In the genomic region with DNA sequence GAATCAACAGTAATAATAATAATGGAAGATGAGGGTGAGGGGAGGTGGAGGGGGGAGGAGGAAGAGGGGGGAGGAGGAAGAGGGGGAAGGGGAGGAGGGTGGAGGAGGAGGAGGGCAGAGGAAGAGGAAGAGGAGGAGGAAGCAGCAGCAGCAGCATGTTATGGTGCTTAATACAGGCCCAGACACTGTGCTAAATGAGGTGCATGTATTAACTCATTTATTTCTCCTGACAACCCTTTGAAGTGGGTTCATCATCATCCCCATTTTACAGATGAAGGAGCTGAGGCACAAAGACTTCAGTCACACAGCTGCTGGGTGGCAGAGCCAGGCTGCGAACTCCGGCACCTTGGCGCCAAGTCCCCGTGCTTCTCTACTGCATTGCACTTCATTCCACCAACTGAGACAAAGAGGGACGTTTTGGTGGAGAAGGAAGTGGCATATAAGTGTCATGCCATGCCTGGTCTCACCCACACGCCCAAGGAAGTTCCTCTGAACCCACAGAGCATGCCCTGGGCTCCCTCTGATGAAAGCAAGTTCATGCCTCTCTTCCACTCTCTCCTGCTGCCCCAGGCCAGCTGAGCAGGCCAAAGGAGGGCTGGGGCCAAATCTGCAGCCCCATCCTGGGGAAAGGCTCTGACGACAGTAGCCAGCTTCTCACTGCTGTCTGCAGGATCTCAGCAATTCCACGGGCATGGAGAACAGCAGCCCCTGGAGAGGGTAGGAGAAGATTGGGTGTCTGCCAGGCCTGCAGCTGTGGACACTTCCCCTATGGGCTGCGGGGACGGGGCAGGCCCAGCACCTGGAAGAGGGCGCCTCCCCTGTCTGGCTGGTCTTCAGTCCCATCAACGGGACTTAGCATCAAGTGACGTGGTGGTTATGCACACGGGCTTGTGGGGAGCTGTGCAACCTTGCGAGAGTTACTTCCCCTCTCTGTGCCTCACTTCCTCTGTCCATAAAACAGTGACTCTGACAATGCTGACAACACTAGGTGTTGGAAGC, we compare ENCODE assay signal across 10 cellular contexts. TPM values are rescaled to one million over a fixed set of nuclear protein-coding genes. Genes with fewer than 3 reads are reported as not detected.
DNase-seq lines count a peak whose midpoint lies in the region; ATAC-seq and TF ChIP-seq lines count a peak whose summit lies in the region.
"Had no signal": no experiment of that assay in that cellular context is flagged by ENCODE, and none has a peak within 500 bp of the region (broad histone marks: within the 10 kb centered on the region; RNA-seq: fewer than 3 reads in every experiment).

No MANE protein-coding gene starts in this region.

- H3K4me1 ChIP-seq in SK-N-SH (ENCODE audit: control insufficient read depth in 1 of 2, insufficient read depth in 2 of 2, low read depth in 1 of 2, low read length in 1 of 2), result peaks cover 0 to 20% of the 10 kb centered on the region in 2 experiments; a peak in 1 of 4 replicates
- H3K4me1 ChIP-seq: A549 had no signal

- intact Hi-C loops in activated CD4-positive, alpha-beta T cell treated with anti-CD3 and anti-CD28 coated beads, Interleukin-2, amount 10 ng/mL, durations not matched to agents 24 days and 14 days (cut with micrococcal nuclease), result no loop called here

- no peak for TF ChIP-seq EP300 in SK-N-SH (IDR thresholded peaks at IDR 0.05; ENCODE audit: borderline replicate concordance in 1 of 2, low read depth in 1 of 2, low read length in 1 of 2)

- peaks cover 99% of the 10 kb centered on the region for H3K79me2 ChIP-seq in SK-N-SH (ENCODE audit: insufficient read depth)

- no peak overlapping the region for H3K4me2 ChIP-seq in SK-N-SH
- H3K4me2 ChIP-seq: A549 had no signal

- peak overlapping the region; percentile 62 for H3K4me3 Mint-ChIP-seq in activated CD4-positive, alpha-beta T cell treated with anti-CD3 and anti-CD28 coated beads, Interleukin-2, amount 10 ng/mL, durations not matched to agents 24 days and 14 days

- peaks cover 28% of the 10 kb centered on the region for H3K36me3 Mint-ChIP-seq in activated CD4-positive, alpha-beta T cell treated with anti-CD3 and anti-CD28 coated beads, Interleukin-2, amount 10 ng/mL, durations not matched to agents 24 days and 14 days (ENCODE audit: low read depth)

- H3K27ac Mint-ChIP-seq in activated CD4-positive, alpha-beta T cell treated with anti-CD3 and anti-CD28 coated beads, Interleukin-2, amount 10 ng/mL, durations not matched to agents 24 days and 14 days, result peak overlapping the region; percentile 90

- H4K20me1 ChIP-seq in SK-N-SH (ENCODE audit: insufficient read depth), result peaks cover 100% of the 10 kb centered on the region

- CTCF ChIA-PET in SK-N-SH (lab: Yijun Ruan, JAX), result interaction anchor here (0.6 to 1.4 kb wide), 4 partner anchors 8 to 254 kb away, joined by 3 to 6 read pairs (median 4); no protein-coding TSS in a partner anchor

- H3K9me3 Mint-ChIP-seq in activated CD4-positive, alpha-beta T cell treated with anti-CD3 and anti-CD28 coated beads, Interleukin-2, amount 10 ng/mL, durations not matched to agents 24 days and 14 days, result no peaks in the 10 kb centered on the region

- no peaks in the 10 kb centered on the region for H3K27me3 Mint-ChIP-seq in activated CD4-positive, alpha-beta T cell treated with anti-CD3 and anti-CD28 coated beads, Interleukin-2, amount 10 ng/mL, durations not matched to agents 24 days and 14 days

- peaks cover 3 to 45% of the 10 kb centered on the region in 2 experiments for H3K36me3 ChIP-seq in SK-N-SH (replicated peaks in 1 of 2; ENCODE audit: control insufficient read depth in 1 of 2, insufficient read depth in 2 of 2, low read length in 1 of 2)

- H3F3A ChIP-seq in SK-N-SH (replicated peaks; ENCODE audit: insufficient read depth), result peaks cover 36% of the 10 kb centered on the region

- no peak overlapping the region for H3K9ac ChIP-seq in SK-N-SH

- TF ChIP-seq CTCF in SK-N-SH (IDR thresholded peaks at IDR 0.05), result no peak

- no peaks in the 10 kb centered on the region for H3K9me2 ChIP-seq in SK-N-SH

- no peak overlapping the region for H3K4me3 ChIP-seq in SK-N-SH (ENCODE audit: low read depth in 2 of 2, low read length in 1 of 2)
- H3K4me3 ChIP-seq: A549 had no signal

- H3K4me1 Mint-ChIP-seq in activated CD4-positive, alpha-beta T cell treated with anti-CD3 and anti-CD28 coated beads, Interleukin-2, amount 10 ng/mL, durations not matched to agents 24 days and 14 days, result peaks cover 44% of the 10 kb centered on the region

- POLR2A ChIA-PET in SK-N-SH (lab: Yijun Ruan, JAX), result no interaction called here

- H2AFZ ChIP-seq in SK-N-SH (ENCODE audit: low read depth), result no peak overlapping the region

- no peak; the same call in 1 of the 2 replicates for TF ChIP-seq RAD21 in SK-N-SH (IDR thresholded peaks at IDR 0.05; ENCODE audit: low read length)

- ATAC-seq in SK-N-SH treated with all-trans-retinoic acid at 6 μM for 48 hours (no peak), GM18858 (IDR thresholded peaks at IDR 0.05; ENCODE audit: unreplicated experiment) (no peak), GM21529 (IDR thresholded peaks at IDR 0.05; ENCODE audit: unreplicated experiment) (no peak)
- ATAC-seq in stimulated activated naive CD8-positive, alpha-beta T cell treated with anti-CD3 and anti-CD28 coated beads, Interleukin-15, Interleukin-2, amounts not matched to agents 100 U/mL and 50 U/mL, for 24 hours, result peak; percentile 75
- ATAC-seq: A549 had no signal

- DNase-seq in SK-N-SH (peak; percentile 20), germinal center (ENCODE audit: low spot score) (peak; percentile 70), dedifferentiated amniotic fluid mesenchymal stem cell (ENCODE audit: extremely low spot score) (no peak)
- peak; percentile 79 for DNase-seq in activated CD4-positive, alpha-beta T cell treated with anti-CD3 and anti-CD28 coated beads, Interleukin-2, amount 10 ng/mL, durations not matched to agents 24 days and 14 days
- peak; percentile 38 for DNase-seq in stimulated activated naive CD8-positive, alpha-beta T cell treated with anti-CD3 and anti-CD28 coated beads, Interleukin-15, Interleukin-2, amounts not matched to agents 100 U/mL and 50 U/mL, for 24 hours
- DNase-seq: NCI-H2171 had no signal

- no peaks in the 10 kb centered on the region for H3K27me3 ChIP-seq in SK-N-SH (ENCODE audit: insufficient read depth)

- H3K27ac ChIP-seq in SK-N-SH (ENCODE audit: low read depth in 2 of 2, low read length in 1 of 2), result peak overlapping the region in 1 of 2 experiments; percentile 19; a peak in 1 of 4 replicates
- H3K27ac ChIP-seq: A549 had no signal

- WGBS in SK-N-SH (ENCODE audit: low lambda C conversion rate), result 88% methylated on average over 10 of the region's 15 CpGs

- no peaks in the 10 kb centered on the region for H3K9me3 ChIP-seq in SK-N-SH
- H3K9me3 ChIP-seq: A549 had no signal

TF ChIP-seq in SK-N-SH, 30 proteins besides CTCF, POLR2A, EP300 and RAD21 (continues in another document):
- TF ChIP-seq, protein P1, sequence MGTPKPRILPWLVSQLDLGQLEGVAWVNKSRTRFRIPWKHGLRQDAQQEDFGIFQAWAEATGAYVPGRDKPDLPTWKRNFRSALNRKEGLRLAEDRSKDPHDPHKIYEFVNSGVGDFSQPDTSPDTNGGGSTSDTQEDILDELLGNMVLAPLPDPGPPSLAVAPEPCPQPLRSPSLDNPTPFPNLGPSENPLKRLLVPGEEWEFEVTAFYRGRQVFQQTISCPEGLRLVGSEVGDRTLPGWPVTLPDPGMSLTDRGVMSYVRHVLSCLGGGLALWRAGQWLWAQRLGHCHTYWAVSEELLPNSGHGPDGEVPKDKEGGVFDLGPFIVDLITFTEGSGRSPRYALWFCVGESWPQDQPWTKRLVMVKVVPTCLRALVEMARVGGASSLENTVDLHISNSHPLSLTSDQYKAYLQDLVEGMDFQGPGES (IDR thresholded peaks at IDR 0.05; ENCODE audit: low read depth, low read length), result no peak
- TF ChIP-seq EZH2phosphoT487 (IDR thresholded peaks at IDR 0.05; ENCODE audit: borderline replicate concordance, low read depth) (no peak), NRF1 (IDR thresholded peaks at IDR 0.05; ENCODE audit: low read depth, low read length) (no peak), TCF12 (IDR thresholded peaks at IDR 0.05) (no peak), RFX5 (IDR thresholded peaks at IDR 0.05; ENCODE audit: low read length) (no peak), ELF1 (IDR thresholded peaks at IDR 0.05) (no peak), CHD2 (IDR thresholded peaks at IDR 0.05; ENCODE audit: low read length, partially characterized antibody) (no peak), YY1 (IDR thresholded peaks at IDR 0.05; ENCODE audit: low read depth) (no peak), FOXM1 (IDR thresholded peaks at IDR 0.05; ENCODE audit: low read depth) (no peak), FOSL2 (IDR thresholded peaks at IDR 0.05; ENCODE audit: borderline replicate concordance, low read depth) (no peak), POLR2AphosphoS5 (IDR thresholded peaks at IDR 0.05; ENCODE audit: low read depth, low read length) (no peak)

TF ChIP-seq in SK-N-SH treated with all-trans-retinoic acid at 6 μM for 48 hours, 23 proteins besides CTCF, POLR2A, EP300 and RAD21 (continues in another document):
- TF ChIP-seq, protein P2, sequence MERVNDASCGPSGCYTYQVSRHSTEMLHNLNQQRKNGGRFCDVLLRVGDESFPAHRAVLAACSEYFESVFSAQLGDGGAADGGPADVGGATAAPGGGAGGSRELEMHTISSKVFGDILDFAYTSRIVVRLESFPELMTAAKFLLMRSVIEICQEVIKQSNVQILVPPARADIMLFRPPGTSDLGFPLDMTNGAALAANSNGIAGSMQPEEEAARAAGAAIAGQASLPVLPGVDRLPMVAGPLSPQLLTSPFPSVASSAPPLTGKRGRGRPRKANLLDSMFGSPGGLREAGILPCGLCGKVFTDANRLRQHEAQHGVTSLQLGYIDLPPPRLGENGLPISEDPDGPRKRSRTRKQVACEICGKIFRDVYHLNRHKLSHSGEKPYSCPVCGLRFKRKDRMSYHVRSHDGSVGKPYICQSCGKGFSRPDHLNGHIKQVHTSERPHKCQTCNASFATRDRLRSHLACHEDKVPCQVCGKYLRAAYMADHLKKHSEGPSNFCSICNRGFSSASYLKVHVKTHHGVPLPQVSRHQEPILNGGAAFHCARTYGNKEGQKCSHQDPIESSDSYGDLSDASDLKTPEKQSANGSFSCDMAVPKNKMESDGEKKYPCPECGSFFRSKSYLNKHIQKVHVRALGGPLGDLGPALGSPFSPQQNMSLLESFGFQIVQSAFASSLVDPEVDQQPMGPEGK (CRISPR knock-in tag; IDR thresholded peaks at IDR 0.05; ENCODE audit: borderline replicate concordance), result no peak

RNA-seq across cellular contexts. Expression of a gene that starts 21.8 kb away (rescaled TPM):
- polyA plus RNA-seq in SK-N-SH (2012; rRNA removed), result 16.6 and 17.6 TPM in 2 replicates
- polyA plus RNA-seq in SK-N-SH (2012; cell fraction: cytosol; rRNA removed), result 14.3 and 18.1 TPM in 2 replicates
- polyA plus RNA-seq in SK-N-SH (2012; cell fraction: nucleus; rRNA removed), result 13.7 and 20.5 TPM in 2 replicates
- total RNA-seq in activated CD4-positive, alpha-beta T cell treated with anti-CD3 and anti-CD28 coated beads, Interleukin-2, amount 10 ng/mL, durations not matched to agents 24 days and 14 days, result 13.0 and 14.7 TPM in 2 replicates
